In genomic region chrX:45727761-45728160, GRCh38 we compare ENCODE assay signal across 37 cellular contexts.
"Had no signal": no experiment of that assay in that cellular context is flagged by ENCODE, and none has a peak within 500 bp of the region (broad histone marks: within the 10 kb centered on the region; RNA-seq: fewer than 3 reads in every experiment).

No MANE protein-coding gene starts in this region.

- H3K27ac Mint-ChIP-seq: activated B cell treated with CpG ODN at 0.5 μM for 24 hours; activated CD4-positive, alpha-beta memory T cell treated with anti-CD3 and anti-CD28 coated beads for 36 hours; activated CD4-positive, alpha-beta T cell treated with anti-CD3 and anti-CD28 coated beads, Interleukin-2, amount 10 ng/mL, durations not matched to agents 24 days and 14 days; activated CD8-positive, alpha-beta T cell treated with anti-CD3 and anti-CD28 coated beads for 36 hours; activated naive CD4-positive, alpha-beta T cell treated with anti-CD3 and anti-CD28 coated beads for 36 hours; activated naive CD4-positive, alpha-beta T cell treated with anti-CD3 and anti-CD28 coated beads, Interleukin-2, amount 50 U/mL, for 72 hours; activated naive CD8-positive, alpha-beta T cell treated with anti-CD3 and anti-CD28 coated beads for 36 hours; activated T-cell treated with anti-CD3 and anti-CD28 coated beads, Interleukin-2, amount 50 U/mL, for 72 hours; activated T-helper 1 cell treated with anti-CD3 and anti-CD28 coated beads, Interleukin-12 subunit alpha, Interleukin-12 subunit beta, Interleukin-2, Interleukin-4 antibody, amounts not matched to agents 30 ng/mL and 10 ng/mL and 1 ng/mL, durations not matched to agents 14 hours and 24 hours and 36 hours; activated T-helper 17 cell treated with anti-CD3 and anti-CD28 coated beads, Interleukin-2, amount 50 U/mL, for 72 hours; brain; T-helper 1 cell treated with Interleukin-12 subunit alpha and Interleukin-12 subunit beta and Interleukin-4 antibody, amounts not matched to agents 30 μg/mL and 1 μg/mL, for 36 hours; T-helper 2 cell treated with Interferon-gamma antibody and Interleukin-4, amounts not matched to agents 5 μg/mL and 100 μg/mL, for 36 hours had no signal

- H3K27me3 Mint-ChIP-seq: activated B cell treated with CpG ODN at 0.5 μM for 24 hours; activated CD8-positive, alpha-beta T cell treated with anti-CD3 and anti-CD28 coated beads for 36 hours; activated naive CD8-positive, alpha-beta T cell treated with anti-CD3 and anti-CD28 coated beads for 36 hours; activated T-helper 17 cell treated with anti-CD3 and anti-CD28 coated beads, Interleukin-2, amount 50 U/mL, for 72 hours; brain; central memory CD8-positive, alpha-beta T cell had no signal

- H3K9me3 ChIP-seq: adrenal gland had no signal

- H3K4me1 ChIP-seq: adrenal gland had no signal

- ATAC-seq: activated CD8-positive, alpha-beta T cell treated with anti-CD3 and anti-CD28 coated beads for 36 hours; activated naive CD4-positive, alpha-beta T cell treated with anti-CD3 and anti-CD28 coated beads, Interleukin-2, amount 50 U/mL, for 72 hours; activated T-cell treated with anti-CD3 and anti-CD28 coated beads, Interleukin-2, amount 50 U/mL, for 4 hours; activated T-cell treated with anti-CD3 and anti-CD28 coated beads, Interleukin-2, amount 50 U/mL, for 72 hours; activated T-helper 17 cell treated with anti-CD3 and anti-CD28 coated beads, Interleukin-2, amount 50 U/mL, for 72 hours had no signal

- H3K36me3 ChIP-seq: adrenal gland, cardiac muscle cell had no signal

- H3K27me3 ChIP-seq: cardiac muscle cell had no signal

- FAIRE-seq: bronchial epithelial cell, TTC549 had no signal

- DNase-seq: activated B cell treated with CpG ODN at 0.5 μM for 24 hours; activated CD4-positive, alpha-beta memory T cell treated with anti-CD3 and anti-CD28 coated beads for 36 hours; activated CD4-positive, alpha-beta T cell treated with anti-CD3 and anti-CD28 coated beads for 4 hours; activated CD4-positive, alpha-beta T cell treated with anti-CD3 and anti-CD28 coated beads, Interleukin-2, amount 10 ng/mL, durations not matched to agents 24 days and 14 days; activated CD4-positive, alpha-beta T cell treated with anti-CD3 and anti-CD28 coated beads, Interleukin-2, amount 50 U/mL, for 1 hour; activated CD4-positive, alpha-beta T cell treated with anti-CD3 and anti-CD28 coated beads, Interleukin-2, amount 50 U/mL, for 4 hours; activated CD4-positive, CD25-positive, alpha-beta regulatory T cell treated with anti-CD3 and anti-CD28 coated beads, Interleukin-2, amount 50 U/mL, for 72 hours; activated CD8-positive, alpha-beta memory T cell treated with anti-CD3 and anti-CD28 coated beads, Interleukin-2, amount 50 U/mL, for 4 hours; activated CD8-positive, alpha-beta T cell treated with anti-CD3 and anti-CD28 coated beads for 36 hours; activated effector memory CD4-positive, alpha-beta T cell treated with anti-CD3 and anti-CD28 coated beads, Interleukin-2, amount 50 U/mL, for 16 hours; activated gamma-delta T cell treated with Interleukin-2 at 50 U/mL for 16 hours; activated naive CD4-positive, alpha-beta T cell; activated naive CD4-positive, alpha-beta T cell treated with anti-CD3 and anti-CD28 coated beads for 36 hours; activated naive CD4-positive, alpha-beta T cell treated with anti-CD3 and anti-CD28 coated beads, Interleukin-2, amount 50 U/mL, for 16 hours; activated naive CD8-positive, alpha-beta T cell treated with anti-CD3 and anti-CD28 coated beads for 36 hours; activated T-cell treated with anti-CD3 and anti-CD28 coated beads for 4 hours; activated T-cell treated with anti-CD3 and anti-CD28 coated beads, Interleukin-2, amount 50 U/mL, for 1 hour; activated T-cell treated with anti-CD3 and anti-CD28 coated beads, Interleukin-2, amount 50 U/mL, for 4 hours; activated T-cell treated with anti-CD3 and anti-CD28 coated beads, Interleukin-2, amount 50 U/mL, for 72 hours; adrenal gland; amniotic stem cell; aorta; caudate nucleus; cerebellar nuclear complex; T-helper 2 cell; T-helper 9 cell had no signal

- H3K4me3 ChIP-seq: adrenal gland, cardiac muscle cell had no signal

- H3K36me3 Mint-ChIP-seq: activated CD4-positive, alpha-beta memory T cell treated with anti-CD3 and anti-CD28 coated beads for 36 hours; activated naive CD4-positive, alpha-beta T cell treated with anti-CD3 and anti-CD28 coated beads, Interleukin-2, amount 50 U/mL, for 72 hours; activated naive CD8-positive, alpha-beta T cell treated with anti-CD3 and anti-CD28 coated beads for 36 hours; brain had no signal

- H3K27ac ChIP-seq: adrenal gland, cardiac muscle cell, VCaP had no signal

- H3K9me3 Mint-ChIP-seq: activated B cell treated with CpG ODN at 0.5 μM for 24 hours; activated CD4-positive, alpha-beta memory T cell treated with anti-CD3 and anti-CD28 coated beads for 36 hours; activated CD4-positive, alpha-beta T cell treated with anti-CD3 and anti-CD28 coated beads, Interleukin-2, amount 10 ng/mL, durations not matched to agents 24 days and 14 days; activated CD8-positive, alpha-beta T cell treated with anti-CD3 and anti-CD28 coated beads for 36 hours; activated naive CD4-positive, alpha-beta T cell treated with anti-CD3 and anti-CD28 coated beads for 36 hours; activated naive CD4-positive, alpha-beta T cell treated with anti-CD3 and anti-CD28 coated beads, Interleukin-2, amount 50 U/mL, for 72 hours; activated naive CD8-positive, alpha-beta T cell treated with anti-CD3 and anti-CD28 coated beads for 36 hours; activated T-cell treated with anti-CD3 and anti-CD28 coated beads, Interleukin-2, amount 50 U/mL, for 4 hours; activated T-cell treated with anti-CD3 and anti-CD28 coated beads, Interleukin-2, amount 50 U/mL, for 72 hours; activated T-helper 1 cell treated with anti-CD3 and anti-CD28 coated beads, Interleukin-12 subunit alpha, Interleukin-12 subunit beta, Interleukin-2, Interleukin-4 antibody, amounts not matched to agents 30 ng/mL and 10 ng/mL and 1 ng/mL, durations not matched to agents 14 hours and 24 hours and 36 hours; activated T-helper 17 cell treated with anti-CD3 and anti-CD28 coated beads, Interleukin-2, amount 50 U/mL, for 72 hours; brain; central memory CD8-positive, alpha-beta T cell; T-helper 1 cell treated with Interleukin-12 subunit alpha and Interleukin-12 subunit beta and Interleukin-4 antibody, amounts not matched to agents 30 μg/mL and 1 μg/mL, for 36 hours; T-helper 2 cell treated with Interferon-gamma antibody and Interleukin-4, amounts not matched to agents 5 μg/mL and 100 μg/mL, for 36 hours had no signal

- H3K4me1 Mint-ChIP-seq: activated B cell treated with CpG ODN at 0.5 μM for 24 hours; activated CD4-positive, alpha-beta T cell treated with anti-CD3 and anti-CD28 coated beads, Interleukin-2, amount 10 ng/mL, durations not matched to agents 24 days and 14 days; activated naive CD8-positive, alpha-beta T cell treated with anti-CD3 and anti-CD28 coated beads for 36 hours; activated T-helper 17 cell treated with anti-CD3 and anti-CD28 coated beads, Interleukin-2, amount 50 U/mL, for 72 hours; brain; central memory CD8-positive, alpha-beta T cell had no signal

- H3K4me3 Mint-ChIP-seq: activated B cell treated with CpG ODN at 0.5 μM for 24 hours; activated CD4-positive, alpha-beta memory T cell treated with anti-CD3 and anti-CD28 coated beads for 36 hours; activated CD4-positive, alpha-beta T cell treated with anti-CD3 and anti-CD28 coated beads, Interleukin-2, amount 10 ng/mL, durations not matched to agents 24 days and 14 days; activated CD8-positive, alpha-beta T cell treated with anti-CD3 and anti-CD28 coated beads for 36 hours; activated naive CD4-positive, alpha-beta T cell treated with anti-CD3 and anti-CD28 coated beads for 36 hours; activated naive CD8-positive, alpha-beta T cell treated with anti-CD3 and anti-CD28 coated beads for 36 hours; activated T-cell treated with anti-CD3 and anti-CD28 coated beads, Interleukin-2, amount 50 U/mL, for 4 hours; activated T-cell treated with anti-CD3 and anti-CD28 coated beads, Interleukin-2, amount 50 U/mL, for 72 hours; activated T-helper 1 cell treated with anti-CD3 and anti-CD28 coated beads, Interleukin-12 subunit alpha, Interleukin-12 subunit beta, Interleukin-2, Interleukin-4 antibody, amounts not matched to agents 30 ng/mL and 10 ng/mL and 1 ng/mL, durations not matched to agents 14 hours and 24 hours and 36 hours; activated T-helper 17 cell treated with anti-CD3 and anti-CD28 coated beads, Interleukin-2, amount 50 U/mL, for 72 hours; brain; central memory CD8-positive, alpha-beta T cell; T-helper 1 cell treated with Interleukin-12 subunit alpha and Interleukin-12 subunit beta and Interleukin-4 antibody, amounts not matched to agents 30 μg/mL and 1 μg/mL, for 36 hours; T-helper 2 cell treated with Interferon-gamma antibody and Interleukin-4, amounts not matched to agents 5 μg/mL and 100 μg/mL, for 36 hours had no signal
